In the genomic region with DNA sequence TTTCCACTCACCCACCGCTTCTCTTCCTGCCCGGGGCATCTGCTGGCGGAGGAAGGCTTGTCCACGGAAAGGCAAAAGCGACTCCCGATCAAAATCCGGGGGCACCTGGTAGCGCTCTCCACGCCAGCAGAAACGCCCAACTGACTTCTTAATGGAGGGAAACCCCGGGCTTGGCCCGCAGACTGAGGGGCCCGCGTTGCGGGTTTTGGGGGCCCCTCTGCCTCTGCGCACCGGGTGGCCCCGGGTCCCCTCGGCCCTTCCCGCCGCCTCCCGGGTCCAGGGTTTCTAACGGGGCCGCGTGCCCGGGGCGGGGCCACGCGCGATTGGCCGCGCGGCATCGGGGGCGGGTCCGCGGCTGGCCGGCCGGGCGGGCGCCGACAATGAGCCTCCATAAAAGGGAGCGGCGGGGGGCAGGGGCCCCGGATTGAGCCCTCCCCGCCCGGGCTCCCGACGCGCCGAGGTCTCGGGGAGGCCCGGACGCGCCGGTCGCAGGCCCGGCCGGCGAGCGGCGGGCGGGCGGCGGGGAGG, we compare ENCODE assay signal across 8 cellular contexts.
DNase-seq lines count a peak whose midpoint lies in the region; ATAC-seq and TF ChIP-seq lines count a peak whose summit lies in the region.

Gene SPINDOC (plus strand): TSS at position 422 of the 528 bp plus-strand sequence. CDS start 231 bp downstream, outside the sequence.

- no peaks in the 10 kb centered on the region for H3K27me3 ChIP-seq in DND-41 (ENCODE audit: insufficient read depth, low read length, poor library complexity)

- peaks cover 46% of the 10 kb centered on the region for H3K79me2 ChIP-seq in DND-41 (ENCODE audit: insufficient read depth, low read length)

- peak; percentile 48; the same call in 1 of the 2 replicates for TF ChIP-seq POLR2A in Raji (IDR thresholded peaks at IDR 0.05; ENCODE audit: insufficient read depth, low read depth, low read length)

- peak within 1 kb of the TSS; percentile 75 for H3K4me2 ChIP-seq in DND-41 (ENCODE audit: insufficient read depth, low read length)

- no peaks in the 10 kb centered on the region for H3K9me3 ChIP-seq in DND-41 (ENCODE audit: insufficient read depth, low read length, severe bottlenecking)

- TF ChIP-seq CTCF in DND-41 (IDR thresholded peaks at IDR 0.05; ENCODE audit: borderline replicate concordance, extremely low read depth, low read length, poor library complexity, severe bottlenecking) (no peak), nephron (IDR thresholded peaks at IDR 0.05; ENCODE audit: unreplicated experiment in 3 of 3) (no peak)

- peak; percentile 86 for ATAC-seq in DND-41 (ENCODE audit: insufficient read depth, low read depth)
- peak; percentile 85 for ATAC-seq in GM21723 (IDR thresholded peaks at IDR 0.05; ENCODE audit: unreplicated experiment)

- H3K27ac ChIP-seq in DND-41 (ENCODE audit: low read length), result peak within 1 kb of the TSS; percentile 88

- H3K36me3 ChIP-seq in DND-41 (ENCODE audit: insufficient read depth, low read length), result peaks cover 33% of the 10 kb centered on the region

- peaks cover 35% of the 10 kb centered on the region for H4K20me1 ChIP-seq in DND-41 (ENCODE audit: insufficient read depth, low read length)

- peak within 1 kb of the TSS; percentile 92 for H3K9ac ChIP-seq in DND-41 (ENCODE audit: low read depth, low read length)

- peak within 1 kb of the TSS; percentile 31 to 46 (median 35) for H3K27ac Mint-ChIP-seq in nephron
- H3K27ac Mint-ChIP-seq in stimulated activated naive CD8-positive, alpha-beta T cell treated with anti-CD3 and anti-CD28 coated beads, Interleukin-15, Interleukin-2, amounts not matched to agents 100 ng/mL and 50 ng/mL, for 24 hours, result peak within 1 kb of the TSS; percentile 45

- H2AFZ ChIP-seq in DND-41 (ENCODE audit: low read depth, low read length), result peak within 1 kb of the TSS; percentile 92

- H3K9me3 Mint-ChIP-seq in nephron, result no peaks in the 10 kb centered on the region
- no peaks in the 10 kb centered on the region for H3K9me3 Mint-ChIP-seq in stimulated activated naive CD8-positive, alpha-beta T cell treated with anti-CD3 and anti-CD28 coated beads, Interleukin-15, Interleukin-2, amounts not matched to agents 100 ng/mL and 50 ng/mL, for 24 hours

- H3K4me3 Mint-ChIP-seq in nephron, result peak within 1 kb of the TSS; percentile 88 to 92 (median 91)
- H3K4me3 Mint-ChIP-seq in stimulated activated naive CD8-positive, alpha-beta T cell treated with anti-CD3 and anti-CD28 coated beads, Interleukin-15, Interleukin-2, amounts not matched to agents 100 ng/mL and 50 ng/mL, for 24 hours, result peak within 1 kb of the TSS; percentile 85

- peak; percentile 80 for DNase-seq in DND-41
- peak; percentile 46 for DNase-seq in KG1 (lab: John Stamatoyannopoulos, UW)
- peak; percentile 91 for DNase-seq in activated effector memory CD4-positive, alpha-beta T cell treated with anti-CD3 and anti-CD28 coated beads, Interleukin-2, amount 50 U/mL, for 16 hours
- DNase-seq in fibroblast of the conjunctiva (ENCODE audit: low read depth), result peak; percentile 27

- peaks cover 29% of the 10 kb centered on the region for H3K4me1 Mint-ChIP-seq in nephron
- peaks cover 26% of the 10 kb centered on the region for H3K4me1 Mint-ChIP-seq in stimulated activated naive CD8-positive, alpha-beta T cell treated with anti-CD3 and anti-CD28 coated beads, Interleukin-15, Interleukin-2, amounts not matched to agents 100 ng/mL and 50 ng/mL, for 24 hours (ENCODE audit: low read depth)

- no peaks in the 10 kb centered on the region for H3K27me3 Mint-ChIP-seq in nephron (ENCODE audit: low read depth)
- H3K27me3 Mint-ChIP-seq in stimulated activated naive CD8-positive, alpha-beta T cell treated with anti-CD3 and anti-CD28 coated beads, Interleukin-15, Interleukin-2, amounts not matched to agents 100 ng/mL and 50 ng/mL, for 24 hours, result peaks cover 7% of the 10 kb centered on the region

- peaks cover 36% of the 10 kb centered on the region for H3K4me1 ChIP-seq in DND-41 (ENCODE audit: insufficient read depth, low read length)

- H3K4me3 ChIP-seq in DND-41 (ENCODE audit: low read depth in 1 of 2, low read length in 2 of 2), result peak within 1 kb of the TSS; percentile 83 to 97

- peaks cover 28% of the 10 kb centered on the region for H3K36me3 Mint-ChIP-seq in nephron (ENCODE audit: low read depth)
- peaks cover 24% of the 10 kb centered on the region for H3K36me3 Mint-ChIP-seq in stimulated activated naive CD8-positive, alpha-beta T cell treated with anti-CD3 and anti-CD28 coated beads, Interleukin-15, Interleukin-2, amounts not matched to agents 100 ng/mL and 50 ng/mL, for 24 hours (ENCODE audit: low read depth)

Comparison
In these comparisons a context has a peak if more than half of its experiments do, and no peak if none do; other contexts are left out.
1. Peak in every context shown above with its lines: DNase-seq, ATAC-seq, H3K4me3 ChIP-seq and H3K27ac ChIP-seq.
2. DNase-seq: peak in every context shown above with its lines; median percentile 91 in activated effector memory CD4-positive, alpha-beta T cell treated with anti-CD3 and anti-CD28 coated beads, Interleukin-2, amount 50 U/mL, for 16 hours; 80 in DND-41; 46 in KG1; 27 in fibroblast of the conjunctiva.